In the genomic region with DNA sequence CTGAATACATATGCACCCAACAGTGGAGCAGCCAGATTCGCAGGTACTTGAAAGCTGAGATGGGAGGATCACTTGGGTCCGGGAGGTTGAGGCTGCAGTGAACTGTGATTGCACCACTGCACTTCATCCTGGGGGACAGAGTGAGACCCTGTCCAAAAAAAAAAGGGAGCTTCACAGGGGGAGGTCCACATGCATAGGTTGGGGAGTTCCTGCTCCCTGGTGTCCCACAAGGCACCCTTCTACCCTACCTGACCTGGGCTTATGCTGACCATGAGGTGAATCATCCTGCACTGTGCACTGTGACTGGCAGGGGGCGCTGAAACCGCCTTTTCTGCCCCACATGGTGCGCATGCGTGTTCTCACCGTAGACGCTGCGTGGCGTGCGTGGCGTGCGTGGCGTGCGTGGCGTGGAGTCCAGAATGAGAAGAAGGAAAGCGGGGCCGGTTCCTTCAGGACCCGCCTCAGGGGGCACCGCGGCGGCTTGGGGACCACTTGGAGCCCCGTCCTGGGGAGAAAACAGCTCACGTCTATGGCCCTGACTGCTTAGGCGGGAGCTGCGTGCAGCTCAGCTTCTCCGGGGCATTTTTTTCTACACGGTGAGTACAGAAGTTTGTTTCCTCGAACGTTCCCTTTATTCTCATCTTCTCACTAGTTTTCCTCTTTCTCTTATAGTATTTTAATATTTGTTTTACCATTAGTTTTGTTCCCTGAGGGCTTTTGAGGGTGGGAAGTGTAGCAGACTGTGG, we compare ENCODE assay signal across 8 cellular contexts.
A peak's percentile ranks its signal among the peaks of the same experiment; 100 is the strongest.
DNase-seq lines count a peak whose midpoint lies in the region; ATAC-seq and TF ChIP-seq lines count a peak whose summit lies in the region.

No MANE protein-coding gene starts in this region.

- H3K27ac ChIP-seq in right atrium auricular region (peak overlapping the region; percentile 81), vagina (peak overlapping the region; percentile 76)

- H3K4me3 ChIP-seq in GM12864 (ENCODE audit: low read depth, low read length) (peak overlapping the region; percentile 96), right atrium auricular region (peak overlapping the region; percentile 72 to 90), vagina (peak overlapping the region; percentile 63 to 71)

- intact Hi-C loops in vagina (cut with DNase I), result no loop called here

- H3K9me3 Mint-ChIP-seq in T-helper 1 cell treated with Interleukin-12 subunit alpha and Interleukin-12 subunit beta and Interleukin-4 antibody, amounts not matched to agents 30 μg/mL and 1 μg/mL, for 36 hours, result no peaks in the 10 kb centered on the region

- DNase-seq in GM12864 (ENCODE audit: low read depth) (peak; percentile 52), NCI-H128 (lab: John Stamatoyannopoulos, UW; ENCODE audit: unreplicated experiment) (peak; percentile 46), amygdala (lab: John Stamatoyannopoulos, UW) (peak in 54 of 56 donors; percentile 28 to 94 (median 78)), right atrium auricular region (ENCODE audit: low spot score) (peak; percentile 92), putamen (ENCODE audit: low spot score) (peak; percentile 86), vagina (ENCODE audit: extremely low spot score in 2 of 2) (no peak)

- H3K27me3 ChIP-seq in right atrium auricular region (no peaks in the 10 kb centered on the region), vagina (no peaks in the 10 kb centered on the region)

- H3K4me3 Mint-ChIP-seq in T-helper 1 cell treated with Interleukin-12 subunit alpha and Interleukin-12 subunit beta and Interleukin-4 antibody, amounts not matched to agents 30 μg/mL and 1 μg/mL, for 36 hours, result peak overlapping the region; percentile 90

- peak overlapping the region; percentile 83 for H3K27ac Mint-ChIP-seq in T-helper 1 cell treated with Interleukin-12 subunit alpha and Interleukin-12 subunit beta and Interleukin-4 antibody, amounts not matched to agents 30 μg/mL and 1 μg/mL, for 36 hours

- H3K36me3 Mint-ChIP-seq in T-helper 1 cell treated with Interleukin-12 subunit alpha and Interleukin-12 subunit beta and Interleukin-4 antibody, amounts not matched to agents 30 μg/mL and 1 μg/mL, for 36 hours (ENCODE audit: low read depth), result peaks cover 10% of the 10 kb centered on the region

- H3K4me1 ChIP-seq in right atrium auricular region (peaks cover 0 to 33% of the 10 kb centered on the region in 2 donors), vagina (peaks cover 44% of the 10 kb centered on the region)

- peaks cover 4% of the 10 kb centered on the region for H3K27me3 Mint-ChIP-seq in T-helper 1 cell treated with Interleukin-12 subunit alpha and Interleukin-12 subunit beta and Interleukin-4 antibody, amounts not matched to agents 30 μg/mL and 1 μg/mL, for 36 hours (ENCODE audit: low read depth)

- peaks cover 44% of the 10 kb centered on the region for H3K4me1 Mint-ChIP-seq in T-helper 1 cell treated with Interleukin-12 subunit alpha and Interleukin-12 subunit beta and Interleukin-4 antibody, amounts not matched to agents 30 μg/mL and 1 μg/mL, for 36 hours (ENCODE audit: low read depth)

- no peak for TF ChIP-seq POLR2A in vagina (IDR thresholded peaks at IDR 0.05)

- H3K36me3 ChIP-seq in right atrium auricular region (no peaks in the 10 kb centered on the region), vagina (no peaks in the 10 kb centered on the region)

- ATAC-seq in HG02623 (IDR thresholded peaks at IDR 0.05; ENCODE audit: unreplicated experiment), result peak; percentile 66

- TF ChIP-seq CTCF in GM12864 (IDR thresholded peaks at IDR 0.05; ENCODE audit: low read depth, low read length, missing control alignments) (peak; percentile 94), right atrium auricular region (IDR thresholded peaks at IDR 0.05) (peak; percentile 94 to 98), vagina (IDR thresholded peaks at IDR 0.05) (peak; percentile 87 to 92 (median 90))

- H3K9me3 ChIP-seq in right atrium auricular region (no peaks in the 10 kb centered on the region), vagina (no peaks in the 10 kb centered on the region)

Comparison
In these comparisons a context has a peak if more than half of its experiments do, and no peak if none do; other contexts are left out.
1. DNase-seq: peak in GM12864 (single experiment), NCI-H128 (single experiment), amygdala (54 of 56), right atrium auricular region (single experiment) and putamen (single experiment); none in vagina (0 of 2).
2. Peak in every context shown above with its lines, with median percentiles within 50 percentile points of each other: H3K4me3 ChIP-seq and CTCF ChIP-seq.